8 cellular contexts compared by ENCODE assay signal in genomic region chr5:65481171-65481575, GRCh38. TPM values are rescaled to one million over a fixed set of nuclear protein-coding genes. Genes with fewer than 3 reads are reported as not detected.
DNase-seq lines count a peak whose midpoint lies in the region; ATAC-seq, FAIRE-seq and TF ChIP-seq lines count a peak whose summit lies in the region.

No MANE protein-coding gene starts in this region.

- peak; percentile 40 for FAIRE-seq in GM12892 (lab: Jason Lieb, UNC)

- DNase-seq in GM12892 (ENCODE audit: insufficient read length) (no peak), kidney epithelial cell (ENCODE audit: low read depth) (no peak), tibial artery (no peak), SHP77 (lab: John Stamatoyannopoulos, UW) (no peak), UCSD-AML1 (lab: John Stamatoyannopoulos, UW; ENCODE audit: unreplicated experiment) (no peak)
- DNase-seq in activated T-helper 2 cell treated with anti-CD3 and anti-CD28 coated beads, Interferon-gamma antibody, Interleukin-2, Interleukin-4, amounts not matched to agents 10 μg/mL and 5 μg/mL and 100 μg/mL, durations not matched to agents 14 hours and 24 hours and 36 hours (ENCODE audit: low spot score): no peak

- no peaks in the 10 kb centered on the region for H3K36me3 Mint-ChIP-seq in activated T-helper 2 cell treated with anti-CD3 and anti-CD28 coated beads, Interferon-gamma antibody, Interleukin-2, Interleukin-4, amounts not matched to agents 10 μg/mL and 5 μg/mL and 100 μg/mL, durations not matched to agents 14 hours and 24 hours and 36 hours (ENCODE audit: low read depth)

- peaks cover 6% of the 10 kb centered on the region for H3K27me3 Mint-ChIP-seq in activated T-helper 2 cell treated with anti-CD3 and anti-CD28 coated beads, Interferon-gamma antibody, Interleukin-2, Interleukin-4, amounts not matched to agents 10 μg/mL and 5 μg/mL and 100 μg/mL, durations not matched to agents 14 hours and 24 hours and 36 hours (ENCODE audit: low read depth)

- TF ChIP-seq POLR2A in GM12892 (IDR thresholded peaks at IDR 0.05; ENCODE audit: low read depth, low read length): no peak

- peaks cover 0 to 22% (median 2%) of the 10 kb centered on the region in 4 donors for H3K4me1 ChIP-seq in tibial artery

- peaks cover 21% of the 10 kb centered on the region for H3K4me1 Mint-ChIP-seq in activated T-helper 2 cell treated with anti-CD3 and anti-CD28 coated beads, Interferon-gamma antibody, Interleukin-2, Interleukin-4, amounts not matched to agents 10 μg/mL and 5 μg/mL and 100 μg/mL, durations not matched to agents 14 hours and 24 hours and 36 hours (ENCODE audit: low read depth)

- no peak for TF ChIP-seq CTCF in kidney epithelial cell (IDR thresholded peaks at IDR 0.05; ENCODE audit: insufficient read depth, low read length, poor library complexity, severe bottlenecking)
- TF ChIP-seq CTCF in tibial artery (IDR thresholded peaks at IDR 0.05): no peak

- H3K9me3 Mint-ChIP-seq in activated T-helper 2 cell treated with anti-CD3 and anti-CD28 coated beads, Interferon-gamma antibody, Interleukin-2, Interleukin-4, amounts not matched to agents 10 μg/mL and 5 μg/mL and 100 μg/mL, durations not matched to agents 14 hours and 24 hours and 36 hours: no peaks in the 10 kb centered on the region

- peak overlapping the region; percentile 84 for H3K27ac Mint-ChIP-seq in activated T-helper 2 cell treated with anti-CD3 and anti-CD28 coated beads, Interferon-gamma antibody, Interleukin-2, Interleukin-4, amounts not matched to agents 10 μg/mL and 5 μg/mL and 100 μg/mL, durations not matched to agents 14 hours and 24 hours and 36 hours

- no peaks in the 10 kb centered on the region for H3K9me3 ChIP-seq in tibial artery

- H3K36me3 ChIP-seq in kidney epithelial cell (ENCODE audit: control insufficient read depth, insufficient read depth, low read length) (no peaks in the 10 kb centered on the region), tibial artery (no peaks in the 10 kb centered on the region)

- H3K27me3 ChIP-seq in kidney epithelial cell (ENCODE audit: control insufficient read depth, insufficient read depth, low read length) (no peaks in the 10 kb centered on the region), tibial artery (no peaks in the 10 kb centered on the region)

- no peak overlapping the region for H3K4me3 Mint-ChIP-seq in activated T-helper 2 cell treated with anti-CD3 and anti-CD28 coated beads, Interferon-gamma antibody, Interleukin-2, Interleukin-4, amounts not matched to agents 10 μg/mL and 5 μg/mL and 100 μg/mL, durations not matched to agents 14 hours and 24 hours and 36 hours (ENCODE audit: low read depth)

- intact Hi-C loops in activated T-helper 2 cell treated with anti-CD3 and anti-CD28 coated beads, Interferon-gamma antibody, Interleukin-2, Interleukin-4, amounts not matched to agents 10 μg/mL and 5 μg/mL and 100 μg/mL, durations not matched to agents 14 hours and 24 hours and 36 hours (cut with micrococcal nuclease): loop anchor here (5.0 kb wide), 7 partner anchors 81 to 714 kb away; partner anchors contain the start of genes CENPK, CWC27, ERBIN and NLN
- intact Hi-C loops in tibial artery (cut with DNase I; ENCODE audit: low total_unique reads): loop anchor here (5.0 to 10.0 kb wide), 2 partner anchors 276 to 519 kb away; no protein-coding TSS in a partner anchor

- H3K27ac ChIP-seq in tibial artery: peak overlapping the region; percentile 84

- peak overlapping the region; percentile 38 for H3K4me3 ChIP-seq in kidney epithelial cell (ENCODE audit: low read depth, low read length)
- peak overlapping the region; percentile 58 to 67 for H3K4me3 ChIP-seq in tibial artery

- peak; percentile 17 for ATAC-seq in HG02852 (IDR thresholded peaks at IDR 0.05; ENCODE audit: unreplicated experiment)
- ATAC-seq in GM21737 (IDR thresholded peaks at IDR 0.05; ENCODE audit: unreplicated experiment): no peak

RNA-seq across cellular contexts. Expression of gene ADAMTS6, which starts 0.5 kb away (rescaled TPM):
- 1.7 TPM for polyA plus RNA-seq in GM12892 (2012; ENCODE audit: missing spikeins)
- 1.4 and 1.7 TPM in 2 replicates for total RNA-seq in activated T-helper 2 cell treated with anti-CD3 and anti-CD28 coated beads, Interferon-gamma antibody, Interleukin-2, Interleukin-4, amounts not matched to agents 10 μg/mL and 5 μg/mL and 100 μg/mL, durations not matched to agents 14 hours and 24 hours and 36 hours
- 15.3 and 16.2 TPM in 2 replicates for total RNA-seq in kidney epithelial cell
